In the genomic region with DNA sequence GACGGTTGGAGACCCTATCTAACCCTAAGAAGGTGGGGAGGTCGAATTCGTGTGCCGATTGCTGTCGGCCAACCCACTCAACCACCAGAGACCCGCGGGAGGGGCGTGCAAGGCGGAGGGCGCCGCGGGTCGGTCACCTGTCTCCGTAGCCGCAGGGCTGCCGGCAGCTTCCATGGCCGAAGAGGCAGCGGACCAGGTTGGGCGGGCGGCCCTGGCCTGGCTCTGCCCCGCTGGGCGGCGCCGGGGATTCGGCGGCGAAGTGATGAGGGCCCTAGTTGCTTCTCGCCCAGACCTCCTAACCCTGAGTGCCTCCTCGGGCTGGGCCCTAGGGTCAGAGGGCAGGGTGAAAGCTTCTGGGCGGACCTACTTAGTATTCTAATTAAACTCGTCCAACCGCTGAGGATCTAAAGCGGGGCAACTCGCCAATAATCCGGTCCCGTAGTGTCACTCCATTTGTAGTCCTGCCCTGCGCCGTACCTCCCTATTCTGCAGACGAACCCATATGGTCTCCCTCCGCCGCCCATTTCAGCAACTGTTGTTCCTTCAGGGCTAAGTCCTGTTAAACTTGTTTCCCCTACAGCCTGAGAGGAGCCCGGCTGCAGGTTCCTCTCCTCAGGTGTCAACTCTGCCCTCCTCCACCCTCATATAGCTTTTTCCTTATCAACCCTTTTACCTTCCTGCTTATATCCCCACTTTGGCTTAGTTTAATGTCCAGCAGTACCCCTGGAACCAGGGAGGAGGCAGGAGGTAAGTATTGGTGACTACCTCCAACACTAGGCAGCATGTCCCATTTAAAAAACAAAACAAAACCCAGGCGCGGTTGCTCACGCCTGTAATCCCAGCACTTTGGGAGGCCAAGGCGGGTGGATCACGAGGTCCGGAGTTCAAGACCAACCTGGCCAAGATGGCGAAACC, we compare ENCODE assay signal across 8 cellular contexts. TPM values are rescaled to one million over a fixed set of nuclear protein-coding genes. Genes with fewer than 3 reads are reported as not detected.
DNase-seq lines count a peak whose midpoint lies in the region; ATAC-seq, FAIRE-seq and TF ChIP-seq lines count a peak whose summit lies in the region.

A gene (minus strand): TSS at position 307 of the 915 bp plus-strand sequence. CDS start 133 bp downstream, at position 174.

- H3K27me3 ChIP-seq in thyroid gland = no peaks in the 10 kb centered on the region

- peak within 1 kb of the TSS; percentile 93 to 96 (median 95) for H3K27ac ChIP-seq in thyroid gland

- H3K4me3 ChIP-seq in thyroid gland (replicated peaks in 1 of 3) = peak within 1 kb of the TSS; percentile 31 to 85 (median 69)

- intact Hi-C loops in activated naive CD4-positive, alpha-beta T cell treated with anti-CD3 and anti-CD28 coated beads for 36 hours (cut with micrococcal nuclease) = loop anchor here (1.0 to 10.0 kb wide), 13 partner anchors 7 to 1917 kb away; a partner anchor contains a TSS
- intact Hi-C loops in thyroid gland (cut with DNase I) = no loop called here

- TF ChIP-seq POLR2A in Raji (IDR thresholded peaks at IDR 0.05; ENCODE audit: insufficient read depth, low read depth, low read length) (peak; percentile 86), thyroid gland (IDR thresholded peaks at IDR 0.05) (peak in 1 of 2 donors; percentile 38)

- no peak for TF ChIP-seq CTCF in nephron progenitor cell (IDR thresholded peaks at IDR 0.05)
- no peak for TF ChIP-seq CTCF in thyroid gland (IDR thresholded peaks at IDR 0.05)

- no peak for FAIRE-seq in frontal cortex (lab: Jason Lieb, UNC)

- peak within 1 kb of the TSS; percentile 90 to 100 (median 98) for H3K4me3 Mint-ChIP-seq in IgD-negative memory B cell
- H3K4me3 Mint-ChIP-seq in activated naive CD4-positive, alpha-beta T cell treated with anti-CD3 and anti-CD28 coated beads for 36 hours = peak within 1 kb of the TSS; percentile 99
- H3K4me3 Mint-ChIP-seq in nephron progenitor cell = peak within 1 kb of the TSS; percentile 94

- CTCF ChIA-PET in activated naive CD4-positive, alpha-beta T cell treated with anti-CD3 and anti-CD28 coated beads for 36 hours (lab: Charles Lee) = interaction anchor here (0.7 to 5.3 kb wide), 9 partner anchors 8 to 203 kb away, joined by 3 to 43 read pairs (median 4); a partner anchor contains a TSS

- WGBS in thyroid gland, 2 donors = 8 to 11% methylated on average over 22 to 35 of the region's 49 CpGs

- ATAC-seq in GM21528 (IDR thresholded peaks at IDR 0.05; ENCODE audit: low FRiP score, unreplicated experiment) = peak; percentile 37

- H3K9me3 Mint-ChIP-seq in IgD-negative memory B cell = no peaks in the 10 kb centered on the region
- H3K9me3 Mint-ChIP-seq in activated naive CD4-positive, alpha-beta T cell treated with anti-CD3 and anti-CD28 coated beads for 36 hours = no peaks in the 10 kb centered on the region
- H3K9me3 Mint-ChIP-seq in nephron progenitor cell = no peaks in the 10 kb centered on the region

- H3K4me1 Mint-ChIP-seq in IgD-negative memory B cell = peaks cover 40 to 51% (median 44%) of the 10 kb centered on the region in 3 donors
- H3K4me1 Mint-ChIP-seq in activated naive CD4-positive, alpha-beta T cell treated with anti-CD3 and anti-CD28 coated beads for 36 hours (ENCODE audit: low read depth) = peaks cover 41% of the 10 kb centered on the region
- H3K4me1 Mint-ChIP-seq in nephron progenitor cell = peaks cover 66% of the 10 kb centered on the region

- no peaks in the 10 kb centered on the region for H3K36me3 Mint-ChIP-seq in IgD-negative memory B cell
- peaks cover 36% of the 10 kb centered on the region for H3K36me3 Mint-ChIP-seq in activated naive CD4-positive, alpha-beta T cell treated with anti-CD3 and anti-CD28 coated beads for 36 hours (ENCODE audit: low read depth)
- peaks cover 16% of the 10 kb centered on the region for H3K36me3 Mint-ChIP-seq in nephron progenitor cell (ENCODE audit: low read depth)

- H3K9me3 ChIP-seq in thyroid gland = no peaks in the 10 kb centered on the region

- peaks cover 16 to 39% of the 10 kb centered on the region in 2 donors for H3K4me1 ChIP-seq in thyroid gland

- peak; percentile 40 for DNase-seq in DMS79 treated with DMSO at 0.1 percent for 48 hours (lab: John Stamatoyannopoulos, UW)
- DNase-seq in activated naive CD4-positive, alpha-beta T cell treated with anti-CD3 and anti-CD28 coated beads for 36 hours = peak; percentile 89
- peak; percentile 60 to 67 for DNase-seq in frontal cortex (ENCODE audit: low spot score in 2 of 2)
- peak; percentile 73 for DNase-seq in nephron progenitor cell
- DNase-seq in thyroid gland = peak; percentile 82 to 83

- H3K36me3 ChIP-seq in thyroid gland = no peaks in the 10 kb centered on the region

- H3K27ac Mint-ChIP-seq in IgD-negative memory B cell (peak within 1 kb of the TSS; percentile 98 to 100 (median 98)), nephron progenitor cell (peak within 1 kb of the TSS; percentile 97)
- peak within 1 kb of the TSS; percentile 100 for H3K27ac Mint-ChIP-seq in activated naive CD4-positive, alpha-beta T cell treated with anti-CD3 and anti-CD28 coated beads for 36 hours

- H3K27me3 Mint-ChIP-seq in IgD-negative memory B cell (no peaks in the 10 kb centered on the region), nephron progenitor cell (ENCODE audit: low read depth, poor library complexity) (peaks cover 27% of the 10 kb centered on the region)
- H3K27me3 Mint-ChIP-seq in activated naive CD4-positive, alpha-beta T cell treated with anti-CD3 and anti-CD28 coated beads for 36 hours (ENCODE audit: low read depth) = no peaks in the 10 kb centered on the region

RNA-seq across cellular contexts. Expression of the gene that starts here (rescaled TPM):
- 76.5 TPM for polyA plus RNA-seq in IgD-negative memory B cell
- total RNA-seq in activated naive CD4-positive, alpha-beta T cell treated with anti-CD3 and anti-CD28 coated beads for 36 hours = 10 to 100 TPM; 18.8 to 19.3 TPM
- total RNA-seq in frontal cortex (22.4 TPM), thyroid gland (10 to 100 TPM; 28.6 to 48.2 (median 43.7) TPM)

Comparison
In these comparisons a context has a peak if more than half of its experiments do, and no peak if none do; other contexts are left out.
1. Peak in every context shown above with its lines: DNase-seq, ATAC-seq, H3K4me3 ChIP-seq and H3K27ac ChIP-seq.